ENCODE assay signal across 9 cellular contexts in genomic region chr1:18922319-18922726, GRCh38. TPM values are rescaled to one million over a fixed set of nuclear protein-coding genes. Genes with fewer than 3 reads are reported as not detected.
A peak's percentile ranks its signal among the peaks of the same experiment; 100 is the strongest.
DNase-seq lines count a peak whose midpoint lies in the region; ATAC-seq, FAIRE-seq and TF ChIP-seq lines count a peak whose summit lies in the region.
"Had no signal": no experiment of that assay in that cellular context is flagged by ENCODE, and none has a peak within 500 bp of the region (broad histone marks: within the 10 kb centered on the region; RNA-seq: fewer than 3 reads in every experiment).

No MANE protein-coding gene starts in this region.

- peak; percentile 66 for FAIRE-seq in HepG2 (lab: Jason Lieb, UNC)
- FAIRE-seq: A204.1 had no signal

- H3K27ac ChIP-seq in HepG2 (ENCODE audit: extremely low read length, insufficient read depth, low read length) (peak overlapping the region; percentile 23), thoracic aorta (peak overlapping the region; percentile 94 to 98)

- H2AFZ ChIP-seq in HepG2 (ENCODE audit: low read length), result no peak overlapping the region

- peaks cover 47% of the 10 kb centered on the region for H3K4me1 Mint-ChIP-seq in activated naive CD4-positive, alpha-beta T cell treated with anti-CD3 and anti-CD28 coated beads, Interleukin-2, amount 10 ng/mL, durations not matched to agents 7 days and 5 days

- no peaks in the 10 kb centered on the region for H3K9me3 ChIP-seq in HepG2 (ENCODE audit: low read length)
- H3K9me3 ChIP-seq in thoracic aorta, result no peaks in the 10 kb centered on the region

- intact Hi-C loops in HepG2 (cut with micrococcal nuclease; ENCODE audit: unreplicated experiment), result no loop called here

- peak; percentile 67 for ATAC-seq in HepG2
- peak; percentile 59 for ATAC-seq in thoracic aorta (ENCODE audit: insufficient number of reproducible peaks, low FRiP score, low read depth)

- H3K9me3 Mint-ChIP-seq in activated naive CD4-positive, alpha-beta T cell treated with anti-CD3 and anti-CD28 coated beads, Interleukin-2, amount 10 ng/mL, durations not matched to agents 7 days and 5 days, result peaks cover 2% of the 10 kb centered on the region

- H3K27me3 Mint-ChIP-seq in activated naive CD4-positive, alpha-beta T cell treated with anti-CD3 and anti-CD28 coated beads, Interleukin-2, amount 10 ng/mL, durations not matched to agents 7 days and 5 days, result no peaks in the 10 kb centered on the region

- H3K9ac ChIP-seq in HepG2 (ENCODE audit: insufficient read depth, low read depth, low read length), result 0 out of 2 replicates have a peak overlapping the region, but pooled peaks have one; percentile 9

- TF ChIP-seq POLR2A in HepG2 (IDR thresholded peaks at IDR 0.05; ENCODE audit: insufficient read depth in 1 of 2, low read depth in 2 of 2, low read length in 2 of 2), result no peak

- CTCF ChIA-PET in HepG2 (lab: Yijun Ruan, JAX; ENCODE audit: low intra/inter-chr PET ratio, low total read pairs), result no interaction called here
- CTCF ChIA-PET in activated naive CD4-positive, alpha-beta T cell treated with anti-CD3 and anti-CD28 coated beads, Interleukin-2, amount 10 ng/mL, durations not matched to agents 7 days and 5 days (lab: Charles Lee), result interaction anchor here (0.6 to 5.2 kb wide), 13 partner anchors 9 to 153 kb away, joined by 3 to 30 read pairs (median 4); partner anchors contain the start of gene IFFO2

- peaks cover 2% of the 10 kb centered on the region for H3K36me3 Mint-ChIP-seq in activated naive CD4-positive, alpha-beta T cell treated with anti-CD3 and anti-CD28 coated beads, Interleukin-2, amount 10 ng/mL, durations not matched to agents 7 days and 5 days

- TF ChIP-seq RAD21 in HepG2 (CRISPR knock-in tag; IDR thresholded peaks at IDR 0.05), result no peak

- no peak overlapping the region for H3K4me3 Mint-ChIP-seq in activated naive CD4-positive, alpha-beta T cell treated with anti-CD3 and anti-CD28 coated beads, Interleukin-2, amount 10 ng/mL, durations not matched to agents 7 days and 5 days

- H3K79me2 ChIP-seq in HepG2 (ENCODE audit: insufficient read depth, low read length), result peaks cover 15% of the 10 kb centered on the region

- TF ChIP-seq CTCF in HepG2 (CRISPR knock-in tag; IDR thresholded peaks at IDR 0.05) (no peak), thoracic aorta (IDR thresholded peaks at IDR 0.05) (peak; percentile 42)

- no peak overlapping the region for H3K27ac Mint-ChIP-seq in activated naive CD4-positive, alpha-beta T cell treated with anti-CD3 and anti-CD28 coated beads, Interleukin-2, amount 10 ng/mL, durations not matched to agents 7 days and 5 days

- H3K27me3 ChIP-seq in HepG2 (ENCODE audit: control insufficient read depth in 1 of 2, insufficient read depth in 2 of 2, low read length in 2 of 2) (no peaks in the 10 kb centered on the region), thoracic aorta (replicated peaks; ENCODE audit: insufficient read depth) (no peaks in the 10 kb centered on the region)

- DNase-seq in NCI-H1092 treated with DMSO at 0.1 percent for 48 hours (lab: John Stamatoyannopoulos, UW) (peak; percentile 28), NCI-H1092 (lab: John Stamatoyannopoulos, UW) (no peak), cerebellar cortex (ENCODE audit: low spot score) (peak; percentile 98), HepG2 (ENCODE audit: low spot score) (peak; percentile 45), thoracic aorta (ENCODE audit: low spot score) (peak; percentile 65), RKO (ENCODE audit: low spot score) (no peak), NCI-H187 (lab: John Stamatoyannopoulos, UW) (no peak)
- no peak for DNase-seq in activated naive CD4-positive, alpha-beta T cell treated with anti-CD3 and anti-CD28 coated beads, Interleukin-2, amount 10 ng/mL, durations not matched to agents 7 days and 5 days

- POLR2A ChIA-PET in HepG2 (lab: Yijun Ruan, JAX), result no interaction called here

- BruUV-seq in HepG2 (replicated peaks; lab: Mats Ljungman, UMichigan), result no TSS peak

- peak overlapping the region; percentile 46 for H3K4me2 ChIP-seq in HepG2 (ENCODE audit: low read depth, low read length)

- TF ChIP-seq EP300 in HepG2 (IDR thresholded peaks at IDR 0.05; ENCODE audit: low read depth in 2 of 2, low read length in 2 of 2) (no peak), HepG2 (CRISPR knock-in tag; IDR thresholded peaks at IDR 0.05; ENCODE audit: borderline replicate concordance) (no peak)

- peaks cover 15 to 37% of the 10 kb centered on the region in 2 experiments; a peak in 4 of 5 replicates for H3K36me3 ChIP-seq in HepG2 (replicated peaks in 1 of 2; ENCODE audit: control insufficient read depth in 1 of 2, insufficient read depth in 2 of 2, low read length in 2 of 2)
- peaks cover 20% of the 10 kb centered on the region for H3K36me3 ChIP-seq in thoracic aorta

- H3K4me3 ChIP-seq in HepG2 (replicated peaks in 1 of 3; ENCODE audit: insufficient read depth in 1 of 3, low read depth in 2 of 3, low read length in 3 of 3) (no peak overlapping the region), thoracic aorta (peak overlapping the region; percentile 63)

- in situ Hi-C loops in HepG2 (cut with HindIII; ENCODE audit: extremely low pct_ligation_motif_present, low pct_unique_long_range_greater_than_20kb), result no loop called here

- H3K4me1 ChIP-seq in HepG2 (ENCODE audit: insufficient read depth, low read length) (peaks cover 33% of the 10 kb centered on the region), thoracic aorta (ENCODE audit: control insufficient read depth in 1 of 2, low read depth in 2 of 2) (peaks cover 44 to 59% of the 10 kb centered on the region in 2 donors)

- H4K20me1 ChIP-seq in HepG2 (ENCODE audit: insufficient read depth, low read length), result no peaks in the 10 kb centered on the region; the same call in 1 of the 2 replicates

- WGBS in HepG2 (ENCODE audit: low lambda C conversion rate), result 11% methylated on average over 8 of the region's 8 CpGs

TF ChIP-seq in HepG2, 621 proteins besides CTCF, POLR2A, EP300 and RAD21 (continues in another document):
- TF ChIP-seq SOX13 (IDR thresholded peaks at IDR 0.05) (no peak), SOX13 (CRISPR knock-in tag; conservative IDR thresholded peaks at IDR 0.05 in 1 of 2, IDR thresholded peaks at IDR 0.05 in 1 of 2) (peak in 1 of 2 experiments; percentile 23; a peak in 1 of 4 replicates)

RNA-seq across cellular contexts. Expression of gene ALDH4A1, which starts 20.0 kb away (rescaled TPM):
- total RNA-seq in HepG2 (2016; rRNA removed; fragmentation: Illumina TruSeq; extraction: Trizol) (58.5 and 76.4 TPM in 2 replicates), thoracic aorta (10 to 100 TPM in 1 of 2 donors, 1 to 10 TPM in 1; 9.6 to 24.2 TPM)
- total RNA-seq in HepG2 (2016; cell fraction: cytosol; rRNA removed; fragmentation: Illumina TruSeq; extraction: Trizol; ENCODE audit: low read depth), result 7.2 and 7.7 TPM in 2 replicates
- total RNA-seq in HepG2 (2016; cell fraction: insoluble cytoplasmic fraction; rRNA removed; fragmentation: Illumina TruSeq; extraction: Trizol), result 53.0 and 79.3 TPM in 2 replicates
- 22.0 and 22.8 TPM in 2 replicates for total RNA-seq in HepG2 (2016; cell fraction: membrane; rRNA removed; fragmentation: Illumina TruSeq; extraction: Trizol)
- total RNA-seq in HepG2 (2016; cell fraction: nucleus; rRNA removed; fragmentation: Illumina TruSeq; extraction: Trizol), result 52.1 and 60.8 TPM in 2 replicates
- 229 and 240 TPM in 2 replicates for polyA plus RNA-seq in HepG2 (2011; rRNA removed)
- 210 and 362 TPM in 2 replicates for polyA plus RNA-seq in HepG2 (2011; cell fraction: cytosol; rRNA removed)
- polyA plus RNA-seq in HepG2 (2011; cell fraction: nucleus; rRNA removed), result 328 and 432 TPM in 2 replicates
- 87.2 and 88.3 TPM in 2 replicates for polyA plus RNA-seq in HepG2 (2012)
- polyA plus RNA-seq in HepG2 (2016; cell fraction: cytosol; fragmentation: Illumina TruSeq; extraction: Trizol; ENCODE audit: low read depth), result 7.1 and 8.1 TPM in 2 replicates
- polyA plus RNA-seq in HepG2 (2016; cell fraction: insoluble cytoplasmic fraction; fragmentation: Illumina TruSeq; extraction: Trizol; ENCODE audit: low read depth), result 53.0 and 59.0 TPM in 2 replicates
- 16.0 and 17.1 TPM in 2 replicates for polyA plus RNA-seq in HepG2 (2016; cell fraction: membrane; fragmentation: Illumina TruSeq; extraction: Trizol; ENCODE audit: low read depth)
- polyA plus RNA-seq in HepG2 (2016; cell fraction: nucleus; fragmentation: Illumina TruSeq; extraction: Trizol; ENCODE audit: insufficient read depth, low read depth), result 91.4 and 94.6 TPM in 2 replicates
- 12.3 and 373 TPM in 2 replicates for polyA minus RNA-seq in HepG2 (2011; rRNA and poly(A)+ RNA removed; ENCODE audit: low replicate concordance)
- 140 and 148 TPM in 2 replicates for polyA minus RNA-seq in HepG2 (2011; cell fraction: cytosol; rRNA and poly(A)+ RNA removed)
- 129 and 138 TPM in 2 replicates for polyA minus RNA-seq in HepG2 (2011; cell fraction: nucleus; rRNA and poly(A)+ RNA removed)

RNA-seq across cellular contexts. Expression of gene IFFO2, which starts 34.2 kb away (rescaled TPM):
- total RNA-seq in HepG2 (2016; rRNA removed; fragmentation: Illumina TruSeq; extraction: Trizol) (16.3 and 16.7 TPM in 2 replicates), thoracic aorta (10 to 100 TPM; 24.8 to 27.7 TPM)
- total RNA-seq in HepG2 (2016; cell fraction: cytosol; rRNA removed; fragmentation: Illumina TruSeq; extraction: Trizol; ENCODE audit: low read depth), result 1.4 and 1.9 TPM in 2 replicates
- total RNA-seq in HepG2 (2016; cell fraction: insoluble cytoplasmic fraction; rRNA removed; fragmentation: Illumina TruSeq; extraction: Trizol), result 12.2 and 17.7 TPM in 2 replicates
- 3.8 and 4.9 TPM in 2 replicates for total RNA-seq in HepG2 (2016; cell fraction: membrane; rRNA removed; fragmentation: Illumina TruSeq; extraction: Trizol)
- total RNA-seq in HepG2 (2016; cell fraction: nucleus; rRNA removed; fragmentation: Illumina TruSeq; extraction: Trizol), result 10.0 and 11.1 TPM in 2 replicates
- 6.9 and 7.3 TPM in 2 replicates for polyA plus RNA-seq in HepG2 (2011; rRNA removed)
- polyA plus RNA-seq in HepG2 (2011; cell fraction: cytosol; rRNA removed), result 8.4 and 12.3 TPM in 2 replicates
- polyA plus RNA-seq in HepG2 (2011; cell fraction: nucleus; rRNA removed), result 21.1 and 21.8 TPM in 2 replicates
- 5.7 and 8.6 TPM in 2 replicates for polyA plus RNA-seq in HepG2 (2012)
- polyA plus RNA-seq in HepG2 (2016; cell fraction: cytosol; fragmentation: Illumina TruSeq; extraction: Trizol; ENCODE audit: low read depth), result 0.47 and 1.00 TPM in 2 replicates
- 9.4 and 11.8 TPM in 2 replicates for polyA plus RNA-seq in HepG2 (2016; cell fraction: insoluble cytoplasmic fraction; fragmentation: Illumina TruSeq; extraction: Trizol; ENCODE audit: low read depth)
- 1.5 and 1.6 TPM in 2 replicates for polyA plus RNA-seq in HepG2 (2016; cell fraction: membrane; fragmentation: Illumina TruSeq; extraction: Trizol; ENCODE audit: low read depth)
- polyA plus RNA-seq in HepG2 (2016; cell fraction: nucleus; fragmentation: Illumina TruSeq; extraction: Trizol; ENCODE audit: insufficient read depth, low read depth), result 13.9 and 14.1 TPM in 2 replicates
- polyA minus RNA-seq in HepG2 (2011; rRNA and poly(A)+ RNA removed; ENCODE audit: low replicate concordance), result 2.4 and 21.3 TPM in 2 replicates
- polyA minus RNA-seq in HepG2 (2011; cell fraction: cytosol; rRNA and poly(A)+ RNA removed), result 10.2 and 10.5 TPM in 2 replicates
- 4.0 and 6.3 TPM in 2 replicates for polyA minus RNA-seq in HepG2 (2011; cell fraction: nucleus; rRNA and poly(A)+ RNA removed)

Comparison
In these comparisons a context has a peak if more than half of its experiments do, and no peak if none do; other contexts are left out.
1. DNase-seq: peak in NCI-H1092 treated with DMSO at 0.1 percent for 48 hours (single experiment), cerebellar cortex (single experiment), HepG2 (single experiment) and thoracic aorta (single experiment); none in NCI-H1092 (single experiment), RKO (single experiment), activated naive CD4-positive, alpha-beta T cell treated with anti-CD3 and anti-CD28 coated beads, Interleukin-2, amount 10 ng/mL, durations not matched to agents 7 days and 5 days (single experiment) and NCI-H187 (0 of 2).